Comparison of ENCODE assay signal across 19 cellular contexts in genomic region chr5:31911291-31912265, GRCh38.
A peak's percentile ranks its signal among the peaks of the same experiment; 100 is the strongest.
DNase-seq lines count a peak whose midpoint lies in the region; TF ChIP-seq lines count a peak whose summit lies in the region.
"Had no signal": no experiment of that assay in that cellular context is flagged by ENCODE, and none has a peak within 500 bp of the region (broad histone marks: within the 10 kb centered on the region; RNA-seq: fewer than 3 reads in every experiment).

No MANE protein-coding gene starts in this region.

- H3K9me3 ChIP-seq in WERI-Rb-1 (ENCODE audit: severe bottlenecking) (no peaks in the 10 kb centered on the region), tibial nerve (no peaks in the 10 kb centered on the region)
- H3K9me3 ChIP-seq: colonic mucosa, testis had no signal

- H3K27ac ChIP-seq in WERI-Rb-1 (no peak overlapping the region), tibial nerve (peak overlapping the region; percentile 44 to 77 (median 66))
- H3K27ac ChIP-seq: colonic mucosa, SK-N-MC, testis had no signal

- 65% methylated on average over 15 of the region's 15 CpGs for WGBS in tibial nerve, 2 donors
- 73 to 77% methylated on average over 15 of the region's 15 CpGs for WGBS in lower leg skin, 2 donors

- no peak for DNase-seq in WERI-Rb-1
- peak; percentile 65 for DNase-seq in epithelial cell of esophagus (ENCODE audit: low read depth)
- DNase-seq in middle frontal gyrus (ENCODE audit: extremely low spot score, low spot score) = peak; percentile 46
- no peak for DNase-seq in tibial nerve (ENCODE audit: low spot score in 2 of 2)
- no peak for DNase-seq in NCI-H187 (lab: John Stamatoyannopoulos, UW)
- no peak for DNase-seq in lower leg skin (ENCODE audit: low spot score in 2 of 2)
- no peak for DNase-seq in activated gamma-delta T cell (lab: John Stamatoyannopoulos, UW)
- DNase-seq: activated CD4-positive, alpha-beta T cell treated with anti-CD3 and anti-CD28 coated beads, Interleukin-2, amount 50 U/mL, for 4 hours; activated T-cell treated with anti-CD3 and anti-CD28 coated beads, Interleukin-2, amount 50 U/mL, for 24 hours; colonic mucosa; DMS53; erythroblast; left ventricle myocardium superior; naive thymus-derived CD8-positive, alpha-beta T cell; NCI-H1694; retina; stimulated activated CD4-positive, alpha-beta T cell treated with anti-CD3 and anti-CD28 coated beads, Interleukin-2, amount 100 ng/mL, for 24 hours; testis had no signal

- H3K4me3 ChIP-seq in WERI-Rb-1 (ENCODE audit: low read depth, low read length) (no peak overlapping the region), epithelial cell of esophagus (ENCODE audit: low read length) (no peak overlapping the region), tibial nerve (no peak overlapping the region), lower leg skin (ENCODE audit: low read depth, poor library complexity, severe bottlenecking) (no peak overlapping the region)
- H3K4me3 ChIP-seq: colonic mucosa, SK-N-MC, testis had no signal

- H3K4me1 ChIP-seq in tibial nerve = peaks cover 0 to 39% (median 10%) of the 10 kb centered on the region in 4 donors
- H3K4me1 ChIP-seq: colonic mucosa, testis had no signal

- intact Hi-C loops in lower leg skin (cut with DNase I; ENCODE audit: low total_unique reads) = no loop called here

- H3K36me3 ChIP-seq in WERI-Rb-1 (no peaks in the 10 kb centered on the region; the same call in none of the 2 replicates), tibial nerve (no peaks in the 10 kb centered on the region)
- H3K36me3 ChIP-seq: colonic mucosa had no signal

- TF ChIP-seq CTCF in WERI-Rb-1 (IDR thresholded peaks at IDR 0.05; ENCODE audit: low read depth, low read length) (0 out of 2 replicates have a peak, but pooled peaks have one; percentile 11), epithelial cell of esophagus (IDR thresholded peaks at IDR 0.05; ENCODE audit: insufficient read depth, low read depth, low read length, missing control alignments) (no peak), tibial nerve (IDR thresholded peaks at IDR 0.05) (peak in 1 of 5 experiments; percentile 9), lower leg skin (IDR thresholded peaks at IDR 0.05) (no peak)

- TF ChIP-seq EP300 in tibial nerve (IDR thresholded peaks at IDR 0.05) = peak in 1 of 2 donors; percentile 16

- no peak for TF ChIP-seq POLR2A in tibial nerve (IDR thresholded peaks at IDR 0.05)
- TF ChIP-seq POLR2A in lower leg skin (IDR thresholded peaks at IDR 0.05) = no peak

- H3K27me3 ChIP-seq in WERI-Rb-1 (ENCODE audit: insufficient read depth, low read depth, severe bottlenecking) = no peaks in the 10 kb centered on the region
- H3K27me3 ChIP-seq in tibial nerve = no peaks in the 10 kb centered on the region
- H3K27me3 ChIP-seq: colonic mucosa, testis had no signal

Comparison
In these comparisons a context has a peak if more than half of its experiments do, and no peak if none do; other contexts are left out.
1. DNase-seq: peak in epithelial cell of esophagus (single experiment) and middle frontal gyrus (single experiment); none in WERI-Rb-1 (single experiment), tibial nerve (0 of 2), NCI-H187 (0 of 2), lower leg skin (0 of 2) and activated gamma-delta T cell (single experiment).